Comparison of ENCODE assay signal across 20 cellular contexts in genomic region chr2:200665626-200666453, GRCh38.
A peak's percentile ranks its signal among the peaks of the same experiment; 100 is the strongest.
DNase-seq lines count a peak whose midpoint lies in the region; ATAC-seq and TF ChIP-seq lines count a peak whose summit lies in the region.
"Had no signal": no experiment of that assay in that cellular context is flagged by ENCODE, and none has a peak within 500 bp of the region (broad histone marks: within the 10 kb centered on the region; RNA-seq: fewer than 3 reads in every experiment).

No MANE protein-coding gene starts in this region.

- BruUV-seq in PC-3 (replicated peaks; lab: Mats Ljungman, UMichigan): no TSS peak

- no peak for TF ChIP-seq POLR2A in prostate gland (IDR thresholded peaks at IDR 0.05)

- no peak overlapping the region for H2AFZ ChIP-seq in PC-3 (ENCODE audit: low read length)
- H2AFZ ChIP-seq: GM23338, PC-9 had no signal

- intact Hi-C loops in PC-3 (cut with micrococcal nuclease) (no loop called here), prostate gland (cut with DNase I) (no loop called here)

- ATAC-seq in PC-3: peak; percentile 20; the same call in 1 of the 2 replicates
- ATAC-seq: GM23338, Right ventricle myocardium inferior, SK-N-SH treated with all-trans-retinoic acid at 6 μM for 48 hours had no signal

- 0 out of 2 replicates have a peak overlapping the region, but pooled peaks have one; percentile 5 for H3K27ac ChIP-seq in PC-3 (ENCODE audit: low read length)
- H3K27ac ChIP-seq in prostate gland: peak overlapping the region; percentile 6 to 76
- H3K27ac ChIP-seq: KMS-11, PC-9, SJCRH30 had no signal

- no peaks in the 10 kb centered on the region for H3K27me3 ChIP-seq in PC-3 (ENCODE audit: low read length)
- no peaks in the 10 kb centered on the region for H3K27me3 ChIP-seq in prostate gland (replicated peaks; ENCODE audit: insufficient read depth)
- H3K27me3 ChIP-seq: SJCRH30 had no signal

- H4K20me1 ChIP-seq in PC-3 (ENCODE audit: low read length): no peaks in the 10 kb centered on the region

- H3K4me2 ChIP-seq in PC-3 (ENCODE audit: low read length): no peak overlapping the region
- H3K4me2 ChIP-seq: GM23338, KMS-11, PC-9 had no signal

- TF ChIP-seq CTCF in PC-3 (conservative IDR thresholded peaks at IDR 0.05; ENCODE audit: low read depth, low read length) (no peak), choroid plexus epithelial cell (conservative IDR thresholded peaks at IDR 0.05; ENCODE audit: low read depth, low read length) (no peak), prostate gland (IDR thresholded peaks at IDR 0.05) (no peak)

- no peak overlapping the region for H3K9ac ChIP-seq in PC-3 (ENCODE audit: low read length)
- H3K9ac ChIP-seq: KMS-11 had no signal

- POLR2A ChIA-PET in PC-3 (lab: Charles Lee; ENCODE audit: unreplicated experiment): no interaction called here

- peaks cover 52% of the 10 kb centered on the region for H3K4me1 ChIP-seq in PC-3 (ENCODE audit: insufficient read depth, low read length)
- peaks cover 11% of the 10 kb centered on the region for H3K4me1 ChIP-seq in prostate gland (replicated peaks)
- H3K4me1 ChIP-seq: SJCRH30 had no signal

- H3F3A ChIP-seq in PC-3 (ENCODE audit: low read length, unreplicated experiment): no peaks in the 10 kb centered on the region

- CTCF ChIA-PET in PC-3 (lab: Charles Lee): no interaction called here

- H3K79me2 ChIP-seq in PC-3 (ENCODE audit: low read length): no peaks in the 10 kb centered on the region

- DNase-seq in HT-29 (ENCODE audit: low spot score) (peak; percentile 57), PC-3 (peak; percentile 24), choroid plexus epithelial cell (ENCODE audit: low read depth) (peak; percentile 22), prostate gland (ENCODE audit: low spot score) (no peak), NCI-H1105 (lab: John Stamatoyannopoulos, UW) (no peak), occipital lobe (lab: John Stamatoyannopoulos, UW) (no peak), hypothalamus (lab: John Stamatoyannopoulos, UW) (no peak)
- DNase-seq: H9, NCI-H1092 treated with DMSO at 0.1 percent for 48 hours, NCI-H1436 treated with DMSO at 0.1 percent for 48 hours, NCI-H1930, NCI-H2107, NCI-H524, NCI-H748 treated with DMSO at 0.1 percent for 48 hours, SJCRH30 had no signal

- H3K4me3 ChIP-seq in PC-3 (ENCODE audit: low read length) (no peak overlapping the region), choroid plexus epithelial cell (ENCODE audit: low read depth, low read length) (no peak overlapping the region), prostate gland (no peak overlapping the region)
- H3K4me3 ChIP-seq: GM23338, PC-9, SJCRH30 had no signal

- H3K36me3 ChIP-seq in PC-3 (ENCODE audit: low read depth, low read length) (0 out of 2 replicates have a peak, but pooled peaks cover 3% of the 10 kb centered on the region), prostate gland (no peaks in the 10 kb centered on the region)
- H3K36me3 ChIP-seq: SJCRH30 had no signal

- no peaks in the 10 kb centered on the region for H3K9me2 ChIP-seq in PC-3 (replicated peaks; ENCODE audit: low read length)

- 45% methylated on average over 2 of the region's 2 CpGs for WGBS in prostate gland

- H3K9me3 ChIP-seq in PC-3 (ENCODE audit: low read length) (no peaks in the 10 kb centered on the region), prostate gland (no peaks in the 10 kb centered on the region)
- H3K9me3 ChIP-seq: SJCRH30 had no signal

Comparison
In these comparisons a context has a peak if more than half of its experiments do, and no peak if none do; other contexts are left out.
1. DNase-seq: peak in HT-29 (single experiment), PC-3 (single experiment) and choroid plexus epithelial cell (single experiment); none in prostate gland (single experiment), NCI-H1105 (single experiment), occipital lobe (single experiment) and hypothalamus (0 of 51).